1 cellular context compared by ENCODE assay signal in the genomic region with DNA sequence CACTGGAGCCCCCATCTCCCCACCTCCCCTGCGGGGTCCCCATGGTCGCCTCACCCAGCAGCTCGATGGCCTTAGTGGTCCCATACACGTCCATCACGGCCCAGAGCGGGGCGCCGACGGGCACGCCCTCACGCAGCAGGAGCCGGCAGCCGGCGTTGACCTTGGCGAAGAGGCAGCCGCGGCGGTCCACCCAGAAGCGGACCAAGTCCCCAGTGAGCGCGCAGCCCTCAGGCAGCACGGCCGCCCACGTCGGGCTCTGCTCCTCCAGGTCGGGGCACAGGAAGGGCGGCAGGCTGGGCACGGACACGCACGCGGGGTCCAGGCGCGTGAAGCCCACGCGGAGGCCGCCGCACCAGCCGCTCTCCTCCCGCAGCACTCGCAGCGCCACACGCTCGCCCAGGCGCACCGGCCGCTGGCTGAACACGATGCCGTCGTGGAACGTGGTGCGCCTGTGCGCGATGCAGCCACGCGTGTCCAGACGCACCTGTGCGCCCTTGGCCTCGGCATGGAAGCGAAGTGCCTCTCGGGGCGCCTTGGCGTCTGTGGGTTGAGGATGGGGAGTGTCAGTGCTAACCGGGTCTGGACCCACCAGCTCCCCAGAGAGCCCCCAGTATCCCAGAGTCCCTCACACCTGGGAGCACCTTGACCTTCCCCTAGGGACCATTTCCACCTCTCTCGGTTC.
TF ChIP-seq lines count a peak whose summit lies in the region.

No MANE protein-coding gene starts in this region.

TF ChIP-seq in H1, 55 proteins besides CTCF, POLR2A, EP300 and RAD21:
- TF ChIP-seq BCL11A (IDR thresholded peaks at IDR 0.05; ENCODE audit: low read depth in 2 of 2, low read length in 2 of 2): no peak
- no peak for TF ChIP-seq FOSL1 (IDR thresholded peaks at IDR 0.05; ENCODE audit: insufficient read depth, low read depth, low read length)
- TF ChIP-seq, protein P1, sequence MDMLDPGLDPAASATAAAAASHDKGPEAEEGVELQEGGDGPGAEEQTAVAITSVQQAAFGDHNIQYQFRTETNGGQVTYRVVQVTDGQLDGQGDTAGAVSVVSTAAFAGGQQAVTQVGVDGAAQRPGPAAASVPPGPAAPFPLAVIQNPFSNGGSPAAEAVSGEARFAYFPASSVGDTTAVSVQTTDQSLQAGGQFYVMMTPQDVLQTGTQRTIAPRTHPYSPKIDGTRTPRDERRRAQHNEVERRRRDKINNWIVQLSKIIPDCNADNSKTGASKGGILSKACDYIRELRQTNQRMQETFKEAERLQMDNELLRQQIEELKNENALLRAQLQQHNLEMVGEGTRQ (IDR thresholded peaks at IDR 0.05; ENCODE audit: low read length): no peak
- no peak for TF ChIP-seq EZH2 (IDR thresholded peaks at IDR 0.05; ENCODE audit: low read depth, low read length, severe bottlenecking)
- no peak for TF ChIP-seq NRF1 (IDR thresholded peaks at IDR 0.05; ENCODE audit: low read depth, low read length)
- TF ChIP-seq TAF7 (optimal IDR thresholded peaks at IDR 0.05; ENCODE audit: borderline replicate concordance, low read depth, low read length): no peak
- no peak for TF ChIP-seq TAF1 (IDR thresholded peaks at IDR 0.05; ENCODE audit: low read depth, low read length)
- TF ChIP-seq RFX5 (IDR thresholded peaks at IDR 0.05; ENCODE audit: borderline replicate concordance, low read depth, low read length): no peak
- no peak for TF ChIP-seq SRF (IDR thresholded peaks at IDR 0.05; ENCODE audit: low read depth, low read length)
- TF ChIP-seq RNF2 (IDR thresholded peaks at IDR 0.05; ENCODE audit: borderline replicate concordance, low read depth, low read length, missing control alignments, poor library complexity, severe bottlenecking): no peak
- no peak for TF ChIP-seq SP2 (IDR thresholded peaks at IDR 0.05; ENCODE audit: low read length)
- no peak for TF ChIP-seq TBP (IDR thresholded peaks at IDR 0.05; ENCODE audit: low read depth, low read length)
- TF ChIP-seq CBX8 (IDR thresholded peaks at IDR 0.05; ENCODE audit: borderline replicate concordance, low read depth, low read length): no peak
- no peak for TF ChIP-seq KDM5A (IDR thresholded peaks at IDR 0.05; ENCODE audit: low read length)
